1 cellular context compared by ENCODE assay signal in genomic region chr3:58471025-58471887, GRCh38.
TF ChIP-seq lines count a peak whose summit lies in the region.

No MANE protein-coding gene starts in this region.

TF ChIP-seq in HepG2, 621 proteins besides CTCF, POLR2A, EP300 and RAD21 (continued from another document):
- no peak for TF ChIP-seq ATF6 (CRISPR knock-in tag; conservative IDR thresholded peaks at IDR 0.05)
